ENCODE assay signal across 25 cellular contexts in genomic region chr21:43374228-43374885, GRCh38. TPM values are rescaled to one million over a fixed set of nuclear protein-coding genes. Genes with fewer than 3 reads are reported as not detected.
DNase-seq lines count a peak whose midpoint lies in the region; ATAC-seq and TF ChIP-seq lines count a peak whose summit lies in the region.
"Had no signal": no experiment of that assay in that cellular context is flagged by ENCODE, and none has a peak within 500 bp of the region (broad histone marks: within the 10 kb centered on the region; RNA-seq: fewer than 3 reads in every experiment).

No MANE protein-coding gene starts in this region.

- WGBS in body of pancreas, 2 donors = 78 to 88% methylated on average over 8 of the region's 16 CpGs

- peak overlapping the region; percentile 36 for H3K27ac ChIP-seq in vagina
- H3K27ac ChIP-seq in body of pancreas = no peak overlapping the region
- H3K27ac ChIP-seq: GM23248, SK-N-MC had no signal

- H3K36me3 ChIP-seq in vagina (no peaks in the 10 kb centered on the region), body of pancreas (replicated peaks in 1 of 2; ENCODE audit: insufficient read depth in 1 of 2, low read depth in 2 of 2) (no peaks in the 10 kb centered on the region)
- H3K36me3 ChIP-seq: HAP-1 had no signal

- H3K4me1 Mint-ChIP-seq in natural killer cell treated with Interleukin-12 subunit alpha and Interleukin-12 subunit beta and Interleukin-15 and Interleukin-18, amount 100 ng/mL, for 72 hours (ENCODE audit: low read depth in 2 of 2) = no peaks in the 10 kb centered on the region
- H3K4me1 Mint-ChIP-seq in natural killer cell (no peaks in the 10 kb centered on the region), chondrocyte (ENCODE audit: low read depth) (no peaks in the 10 kb centered on the region), naive B cell (peaks cover 15 to 24% (median 18%) of the 10 kb centered on the region in 3 donors)

- DNase-seq in natural killer cell treated with Interleukin-12 subunit alpha and Interleukin-12 subunit beta and Interleukin-15 and Interleukin-18, amount 100 ng/mL, for 72 hours (ENCODE audit: low spot score) = peak; percentile 57
- DNase-seq in natural killer cell = no peak
- peak; percentile 76 for DNase-seq in chondrocyte (ENCODE audit: low spot score)
- DNase-seq in naive B cell = no peak
- no peak for DNase-seq in vagina (ENCODE audit: extremely low spot score in 2 of 2)
- DNase-seq in body of pancreas = no peak
- DNase-seq in NCI-H187 treated with DMSO at 0.1 percent for 48 hours (lab: John Stamatoyannopoulos, UW) = no peak
- DNase-seq: DMS153, DND-41, GM23248, HFFc6, Kasumi-1, MV-4-11, NCI-H1105, NCI-H1436 treated with DMSO at 0.1 percent for 48 hours, NCI-H1930, NCI-H446 treated with DMSO at 0.1 percent for 48 hours, NCI-H526, NCI-H82, RPMI8226, SIG-M5 had no signal

- H3K9me3 Mint-ChIP-seq in natural killer cell treated with Interleukin-12 subunit alpha and Interleukin-12 subunit beta and Interleukin-15 and Interleukin-18, amount 100 ng/mL, for 72 hours = no peaks in the 10 kb centered on the region
- no peaks in the 10 kb centered on the region for H3K9me3 Mint-ChIP-seq in natural killer cell
- H3K9me3 Mint-ChIP-seq in chondrocyte (ENCODE audit: low read depth) = no peaks in the 10 kb centered on the region
- no peaks in the 10 kb centered on the region for H3K9me3 Mint-ChIP-seq in naive B cell
- H3K9me3 Mint-ChIP-seq: HFFc6 had no signal

- H3K36me3 Mint-ChIP-seq in natural killer cell treated with Interleukin-12 subunit alpha and Interleukin-12 subunit beta and Interleukin-15 and Interleukin-18, amount 100 ng/mL, for 72 hours = no peaks in the 10 kb centered on the region
- H3K36me3 Mint-ChIP-seq in natural killer cell (no peaks in the 10 kb centered on the region), chondrocyte (ENCODE audit: low read depth) (no peaks in the 10 kb centered on the region), naive B cell (no peaks in the 10 kb centered on the region)

- peak; percentile 21 to 41 for ATAC-seq in natural killer cell treated with Interleukin-12 subunit alpha and Interleukin-12 subunit beta and Interleukin-15 and Interleukin-18, amount 100 ng/mL, for 72 hours
- ATAC-seq in natural killer cell (no peak), naive B cell (ENCODE audit: low read depth in 2 of 2) (no peak), body of pancreas (no peak), HG03342 (IDR thresholded peaks at IDR 0.05; ENCODE audit: unreplicated experiment) (no peak)

- TF ChIP-seq POLR2A in vagina (IDR thresholded peaks at IDR 0.05) (no peak), body of pancreas (IDR thresholded peaks at IDR 0.05) (no peak)

- no peak overlapping the region for H3K27ac Mint-ChIP-seq in natural killer cell treated with Interleukin-12 subunit alpha and Interleukin-12 subunit beta and Interleukin-15 and Interleukin-18, amount 100 ng/mL, for 72 hours
- H3K27ac Mint-ChIP-seq in natural killer cell = no peak overlapping the region
- H3K27ac Mint-ChIP-seq in chondrocyte (ENCODE audit: unreplicated experiment) = no peak overlapping the region
- peak overlapping the region in 4 of 6 donors; percentile 37 to 78 (median 75) for H3K27ac Mint-ChIP-seq in naive B cell
- H3K27ac Mint-ChIP-seq: HFFc6 had no signal

- H3K9me3 ChIP-seq in vagina = no peaks in the 10 kb centered on the region
- H3K9me3 ChIP-seq in body of pancreas = no peaks in the 10 kb centered on the region
- H3K9me3 ChIP-seq: HAP-1 had no signal

- no peak overlapping the region for H3K4me3 ChIP-seq in vagina
- H3K4me3 ChIP-seq in body of pancreas = no peak overlapping the region
- H3K4me3 ChIP-seq: GM23248, HAP-1, K562, SK-N-MC had no signal

- TF ChIP-seq CTCF in natural killer cell (IDR thresholded peaks at IDR 0.05) (no peak), chondrocyte (IDR thresholded peaks at IDR 0.05) (no peak), vagina (IDR thresholded peaks at IDR 0.05) (no peak), body of pancreas (IDR thresholded peaks at IDR 0.05) (no peak)

- no peak overlapping the region for H3K4me3 Mint-ChIP-seq in natural killer cell treated with Interleukin-12 subunit alpha and Interleukin-12 subunit beta and Interleukin-15 and Interleukin-18, amount 100 ng/mL, for 72 hours
- H3K4me3 Mint-ChIP-seq in natural killer cell (no peak overlapping the region), chondrocyte (ENCODE audit: unreplicated experiment) (no peak overlapping the region), naive B cell (no peak overlapping the region)
- H3K4me3 Mint-ChIP-seq: HFFc6 had no signal

- H3K27me3 ChIP-seq in vagina (no peaks in the 10 kb centered on the region), body of pancreas (no peaks in the 10 kb centered on the region)

- no peaks in the 10 kb centered on the region for H3K27me3 Mint-ChIP-seq in natural killer cell treated with Interleukin-12 subunit alpha and Interleukin-12 subunit beta and Interleukin-15 and Interleukin-18, amount 100 ng/mL, for 72 hours
- no peaks in the 10 kb centered on the region for H3K27me3 Mint-ChIP-seq in natural killer cell (ENCODE audit: low read depth in 2 of 2)
- peaks cover 4% of the 10 kb centered on the region for H3K27me3 Mint-ChIP-seq in chondrocyte (ENCODE audit: low read depth)
- no peaks in the 10 kb centered on the region for H3K27me3 Mint-ChIP-seq in naive B cell

- peaks cover 28% of the 10 kb centered on the region for H3K4me1 ChIP-seq in vagina
- no peaks in the 10 kb centered on the region for H3K4me1 ChIP-seq in body of pancreas

- intact Hi-C loops in natural killer cell (cut with micrococcal nuclease) (no loop called here), vagina (cut with DNase I) (no loop called here), body of pancreas (cut with DNase I) (no loop called here)

RNA-seq across cellular contexts. Expression of gene SIK1, which starts 52.6 kb away (rescaled TPM):
- total RNA-seq in natural killer cell treated with Interleukin-12 subunit alpha and Interleukin-12 subunit beta and Interleukin-15 and Interleukin-18, amount 100 ng/mL, for 72 hours = 10 to 100 TPM in 1 of 2 donors, 1 to 10 TPM in 1; 2.6 to 16.0 TPM
- total RNA-seq in natural killer cell = 100 to 1,000 TPM; 201 to 382 (median 203) TPM
- 53.9 to 77.7 TPM (median 60.7 TPM) in 3 replicates for total RNA-seq in chondrocyte
- 1 to 10 TPM; 2.1 to 6.6 (median 3.8) TPM for polyA plus RNA-seq in naive B cell (ENCODE audit: low read depth in 6 of 6)
- total RNA-seq in vagina = 93.5 TPM
- 10 to 100 TPM in 1 of 2 donors, under 1 TPM in 1; 0.52 to 43.2 TPM for total RNA-seq in body of pancreas

Comparison
In these comparisons a context has a peak if more than half of its experiments do, and no peak if none do; other contexts are left out.
1. ATAC-seq: peak in natural killer cell treated with Interleukin-12 subunit alpha and Interleukin-12 subunit beta and Interleukin-15 and Interleukin-18, amount 100 ng/mL, for 72 hours (2 of 2); none in natural killer cell (0 of 3), naive B cell (0 of 2), body of pancreas (single experiment) and HG03342 (single experiment).
2. DNase-seq: peak in natural killer cell treated with Interleukin-12 subunit alpha and Interleukin-12 subunit beta and Interleukin-15 and Interleukin-18, amount 100 ng/mL, for 72 hours (single experiment) and chondrocyte (single experiment); none in natural killer cell (single experiment), naive B cell (single experiment), vagina (0 of 2), body of pancreas (0 of 4) and NCI-H187 treated with DMSO at 0.1 percent for 48 hours (single experiment).
3. H3K27ac Mint-ChIP-seq: peak in naive B cell (4 of 6); none in natural killer cell treated with Interleukin-12 subunit alpha and Interleukin-12 subunit beta and Interleukin-15 and Interleukin-18, amount 100 ng/mL, for 72 hours (0 of 2), natural killer cell (0 of 2) and chondrocyte (single experiment).